ENCODE assay signal across 8 cellular contexts in genomic region chr16:4416200-4417032, GRCh38. TPM values are rescaled to one million over a fixed set of nuclear protein-coding genes. Genes with fewer than 3 reads are reported as not detected.
DNase-seq lines count a peak whose midpoint lies in the region; ATAC-seq and TF ChIP-seq lines count a peak whose summit lies in the region.

Gene CORO7, minus strand, starts transcription at chr16:4416596. Its CDS starts 78 bp downstream, at chr16:4416518.

- intact Hi-C loops in activated naive CD4-positive, alpha-beta T cell treated with anti-CD3 and anti-CD28 coated beads for 36 hours (cut with micrococcal nuclease): loop anchor here (5.0 kb wide), 1 partner anchor 534 kb away; the partner anchor contains the start of gene CREBBP

- H3K9ac ChIP-seq in SK-N-MC (ENCODE audit: insufficient read length): peak within 1 kb of the TSS; percentile 68

- no peaks in the 10 kb centered on the region for H3K36me3 ChIP-seq in SK-N-MC (ENCODE audit: insufficient read depth, low read length)
- H3K36me3 ChIP-seq in gastroesophageal sphincter: peaks cover 0 to 18% of the 10 kb centered on the region in 2 donors

- TF ChIP-seq EP300 in gastroesophageal sphincter (IDR thresholded peaks at IDR 0.05): no peak

- TF ChIP-seq CTCF in HFF-Myc (IDR thresholded peaks at IDR 0.05; ENCODE audit: low read depth, low read length, missing control alignments) (no peak), NB4 (IDR thresholded peaks at IDR 0.05; ENCODE audit: low read depth, low read length) (no peak), gastroesophageal sphincter (IDR thresholded peaks at IDR 0.05) (peak in 3 of 4 experiments; percentile 14 to 25 (median 25))

- H3K4me3 Mint-ChIP-seq in activated naive CD4-positive, alpha-beta T cell treated with anti-CD3 and anti-CD28 coated beads for 36 hours: peak within 1 kb of the TSS; percentile 89

- peaks cover 0 to 38% (median 6%) of the 10 kb centered on the region in 3 donors for H3K4me1 ChIP-seq in gastroesophageal sphincter

- H3K4me3 ChIP-seq in HFF-Myc (replicated peaks; ENCODE audit: low read depth, low read length) (peak within 1 kb of the TSS; percentile 76), NB4 (ENCODE audit: low read depth, low read length) (peak within 1 kb of the TSS; percentile 86), SK-N-MC (peak within 1 kb of the TSS; percentile 79), gastroesophageal sphincter (peak within 1 kb of the TSS; percentile 84 to 99)

- no peaks in the 10 kb centered on the region for H3K9me3 Mint-ChIP-seq in activated naive CD4-positive, alpha-beta T cell treated with anti-CD3 and anti-CD28 coated beads for 36 hours

- H3K27ac ChIP-seq in SK-N-MC (no peak within 1 kb of the TSS), gastroesophageal sphincter (peak within 1 kb of the TSS; percentile 31 to 81 (median 80)), substantia nigra (ENCODE audit: low read depth, low read length, poor library complexity, severe bottlenecking) (peak within 1 kb of the TSS; percentile 95)

- peaks cover 33% of the 10 kb centered on the region for H3K4me1 Mint-ChIP-seq in activated naive CD4-positive, alpha-beta T cell treated with anti-CD3 and anti-CD28 coated beads for 36 hours (ENCODE audit: low read depth)

- H3K9me3 ChIP-seq in SK-N-MC (ENCODE audit: low read depth, low read length) (no peaks in the 10 kb centered on the region), gastroesophageal sphincter (no peaks in the 10 kb centered on the region)

- WGBS in gastroesophageal sphincter (ENCODE audit: low coverage in 1 of 2), 2 donors: 0% methylated on average over 4 of the region's 92 CpGs; no CpG with 5 or more reads in 1 of the 2 donors

- no peaks in the 10 kb centered on the region for H3K27me3 ChIP-seq in gastroesophageal sphincter

- DNase-seq in GM04504 (ENCODE audit: low read depth) (peak; percentile 77), HFF-Myc (ENCODE audit: extremely low read depth, low read depth) (no peak), NB4 (ENCODE audit: low read depth) (peak; percentile 94), SK-N-MC (ENCODE audit: low read depth, low spot score) (no peak), nucleus accumbens (lab: John Stamatoyannopoulos, UW) (peak; percentile 51 to 99 (median 96)), substantia nigra (lab: John Stamatoyannopoulos, UW) (peak; percentile 76 to 99 (median 96))
- peak; percentile 95 for DNase-seq in activated naive CD4-positive, alpha-beta T cell treated with anti-CD3 and anti-CD28 coated beads for 36 hours

- CTCF ChIA-PET in activated naive CD4-positive, alpha-beta T cell treated with anti-CD3 and anti-CD28 coated beads for 36 hours (lab: Charles Lee): interaction anchor here (1.1 to 4.6 kb wide), 2 partner anchors 12 to 14 kb away, joined by 3 to 32 read pairs; no protein-coding TSS in a partner anchor

- TF ChIP-seq POLR2A in NB4 (IDR thresholded peaks at IDR 0.05; ENCODE audit: extremely low read depth, insufficient read length) (peak; percentile 69), gastroesophageal sphincter (IDR thresholded peaks at IDR 0.05) (peak; percentile 72 to 84)

- H3K27me3 Mint-ChIP-seq in activated naive CD4-positive, alpha-beta T cell treated with anti-CD3 and anti-CD28 coated beads for 36 hours (ENCODE audit: low read depth): no peaks in the 10 kb centered on the region

- ATAC-seq in gastroesophageal sphincter: peak; percentile 96

- H3K36me3 Mint-ChIP-seq in activated naive CD4-positive, alpha-beta T cell treated with anti-CD3 and anti-CD28 coated beads for 36 hours (ENCODE audit: low read depth): peaks cover 5% of the 10 kb centered on the region

- peak within 1 kb of the TSS; percentile 89 for H3K27ac Mint-ChIP-seq in activated naive CD4-positive, alpha-beta T cell treated with anti-CD3 and anti-CD28 coated beads for 36 hours

RNA-seq across cellular contexts. Expression of gene CORO7, which starts in this region (rescaled TPM):
- 10 to 100 TPM; 39.7 to 43.3 TPM for total RNA-seq in activated naive CD4-positive, alpha-beta T cell treated with anti-CD3 and anti-CD28 coated beads for 36 hours
- 10 to 100 TPM; 11.0 to 38.9 (median 17.8) TPM for total RNA-seq in gastroesophageal sphincter

Comparison
In these comparisons a context has a peak if more than half of its experiments do, and no peak if none do; other contexts are left out.
1. DNase-seq: peak in GM04504 (single experiment), NB4 (single experiment), activated naive CD4-positive, alpha-beta T cell treated with anti-CD3 and anti-CD28 coated beads for 36 hours (single experiment), nucleus accumbens (56 of 56) and substantia nigra (49 of 49); none in HFF-Myc (single experiment) and SK-N-MC (single experiment).
2. CTCF ChIP-seq: peak in gastroesophageal sphincter (3 of 4); none in HFF-Myc (single experiment) and NB4 (single experiment).
3. Peak in every context shown above with its lines, with median percentiles within 50 percentile points of each other: H3K4me3 ChIP-seq.